8 cellular contexts compared by ENCODE assay signal in genomic region chr9:128552744-128553221, GRCh38. TPM values are rescaled to one million over a fixed set of nuclear protein-coding genes. Genes with fewer than 3 reads are reported as not detected.
DNase-seq lines count a peak whose midpoint lies in the region; ATAC-seq and TF ChIP-seq lines count a peak whose summit lies in the region.

No MANE protein-coding gene starts in this region.

- H3K9me3 Mint-ChIP-seq in activated naive CD4-positive, alpha-beta T cell treated with anti-CD3 and anti-CD28 coated beads, Interleukin-2, amount 50 U/mL, for 72 hours = no peaks in the 10 kb centered on the region

- TF ChIP-seq CTCF in 22Rv1 (IDR thresholded peaks at IDR 0.05) = no peak
- TF ChIP-seq CTCF in GM12865 (IDR thresholded peaks at IDR 0.05; ENCODE audit: insufficient read depth, low read depth, low read length, missing control alignments) = no peak
- no peak for TF ChIP-seq CTCF in GM10266 (IDR thresholded peaks at IDR 0.05; ENCODE audit: control insufficient read depth, insufficient read depth, low read depth, missing control alignments)

- peak overlapping the region; percentile 71 for H3K27ac ChIP-seq in 22Rv1

- peak overlapping the region; percentile 91 for H3K4me3 ChIP-seq in GM12865 (ENCODE audit: low read depth, low read length)

- ATAC-seq in HG02884 (IDR thresholded peaks at IDR 0.05; ENCODE audit: unreplicated experiment) = peak; percentile 32
- ATAC-seq in activated naive CD4-positive, alpha-beta T cell treated with anti-CD3 and anti-CD28 coated beads, Interleukin-2, amount 50 U/mL, for 72 hours = peak; percentile 37 to 40

- peak; percentile 50 for DNase-seq in GM12865 (ENCODE audit: low read depth)
- DNase-seq in NCI-H526 treated with DMSO at 0.1 percent for 48 hours (lab: John Stamatoyannopoulos, UW) = peak; percentile 37
- peak in 1 of 2 donors; percentile 49 for DNase-seq in activated naive CD4-positive, alpha-beta T cell treated with anti-CD3 and anti-CD28 coated beads, Interleukin-2, amount 50 U/mL, for 72 hours (ENCODE audit: low spot score in 2 of 2)
- peak; percentile 54 for DNase-seq in hepatic stellate cell (ENCODE audit: low spot score)
- DNase-seq in putamen (ENCODE audit: low spot score) = peak; percentile 58
- no peak for DNase-seq in GM10266 (ENCODE audit: extremely low spot score)

- H3K36me3 Mint-ChIP-seq in activated naive CD4-positive, alpha-beta T cell treated with anti-CD3 and anti-CD28 coated beads, Interleukin-2, amount 50 U/mL, for 72 hours = peaks cover 0 to 7% of the 10 kb centered on the region in 2 donors

- no peak overlapping the region for H3K27ac Mint-ChIP-seq in activated naive CD4-positive, alpha-beta T cell treated with anti-CD3 and anti-CD28 coated beads, Interleukin-2, amount 50 U/mL, for 72 hours

RNA-seq across cellular contexts. Expression of gene SPTAN1, which starts 0.4 kb away (rescaled TPM):
- 100 to 1,000 TPM; 242 to 278 TPM for total RNA-seq in activated naive CD4-positive, alpha-beta T cell treated with anti-CD3 and anti-CD28 coated beads, Interleukin-2, amount 50 U/mL, for 72 hours

RNA-seq across cellular contexts. Expression of gene GLE1, which starts 48.3 kb away (rescaled TPM):
- 10 to 100 TPM; 51.4 to 57.0 TPM for total RNA-seq in activated naive CD4-positive, alpha-beta T cell treated with anti-CD3 and anti-CD28 coated beads, Interleukin-2, amount 50 U/mL, for 72 hours
